Comparison of ENCODE assay signal across 9 cellular contexts in genomic region chr7:107579546-107579880, GRCh38. TPM values are rescaled to one million over a fixed set of nuclear protein-coding genes. Genes with fewer than 3 reads are reported as not detected.
DNase-seq lines count a peak whose midpoint lies in the region; ATAC-seq, FAIRE-seq and TF ChIP-seq lines count a peak whose summit lies in the region.
"Had no signal": no experiment of that assay in that cellular context is flagged by ENCODE, and none has a peak within 500 bp of the region (broad histone marks: within the 10 kb centered on the region; RNA-seq: fewer than 3 reads in every experiment).

No MANE protein-coding gene starts in this region.

- peak; percentile 68 for FAIRE-seq in pancreas (lab: Jason Lieb, UNC)
- FAIRE-seq: TTC549 had no signal

- peak overlapping the region; percentile 96 for H3K4me2 ChIP-seq in GM23248 (ENCODE audit: unreplicated experiment)
- H3K4me2 ChIP-seq in fibroblast of lung (ENCODE audit: extremely low read depth, insufficient read depth, low read length) = peak overlapping the region; percentile 91

- no peaks in the 10 kb centered on the region for H3F3A ChIP-seq in GM23248 (ENCODE audit: insufficient read depth)

- H3K27me3 ChIP-seq in GM23248 (replicated peaks; ENCODE audit: insufficient read depth) = no peaks in the 10 kb centered on the region
- H3K27me3 ChIP-seq in Peyer's patch = no peaks in the 10 kb centered on the region
- H3K27me3 ChIP-seq in fibroblast of lung (ENCODE audit: control insufficient read depth, insufficient read depth, low read length) = no peaks in the 10 kb centered on the region
- H3K27me3 ChIP-seq in pancreas = no peaks in the 10 kb centered on the region

- H2AFZ ChIP-seq in GM23248 = peak overlapping the region; percentile 99
- peak overlapping the region; percentile 97 for H2AFZ ChIP-seq in fibroblast of lung (ENCODE audit: low read length)

- H3K9me3 ChIP-seq in GM23248 (ENCODE audit: low read depth) = no peaks in the 10 kb centered on the region
- H3K9me3 ChIP-seq in Peyer's patch = no peaks in the 10 kb centered on the region
- H3K9me3 ChIP-seq in fibroblast of lung (ENCODE audit: control insufficient read depth, insufficient read depth, low read depth, low read length) = no peaks in the 10 kb centered on the region
- H3K9me3 ChIP-seq in pancreas = no peaks in the 10 kb centered on the region

- peak in 3 of 4 donors; percentile 5 to 41 (median 35) for ATAC-seq in pancreas

- in situ Hi-C loops in GM23248 (cut with MboI) = no loop called here

- H3K9me2 ChIP-seq in GM23248 (ENCODE audit: insufficient read depth) = no peaks in the 10 kb centered on the region

- H3K27ac ChIP-seq in GM23248 (peak overlapping the region; percentile 75), Peyer's patch (peak overlapping the region; percentile 79 to 92 (median 88)), fibroblast of lung (ENCODE audit: insufficient read depth, low read length) (peak overlapping the region; percentile 88), pancreas (peak overlapping the region; percentile 84 to 93 (median 89))

- H3K36me3 ChIP-seq in GM23248 (ENCODE audit: low read depth) (peaks cover 15% of the 10 kb centered on the region), Peyer's patch (peaks cover 0 to 3% (median 0%) of the 10 kb centered on the region in 3 donors), fibroblast of lung (ENCODE audit: control insufficient read depth, insufficient read depth, low read length) (peaks cover under 1% of the 10 kb centered on the region), pancreas (no peaks in the 10 kb centered on the region)

- DNase-seq in GM23248 = no peak
- DNase-seq in Peyer's patch = no peak
- no peak for DNase-seq in fibroblast of lung (ENCODE audit: low read depth in 2 of 2)
- no peak for DNase-seq in pancreas
- DNase-seq in occipital lobe (lab: John Stamatoyannopoulos, UW) = no peak
- DNase-seq in SKM-1 treated with dmso at 0.1 percent for 144 hours (lab: John Stamatoyannopoulos, UW; ENCODE audit: unreplicated experiment) = no peak
- DNase-seq in COLO829 (ENCODE audit: low spot score) = no peak
- DNase-seq in anterior cingulate cortex (lab: John Stamatoyannopoulos, UW) = no peak

- peak overlapping the region; percentile 94 for H3K9ac ChIP-seq in GM23248
- H3K9ac ChIP-seq in fibroblast of lung (ENCODE audit: insufficient read depth, low read length) = peak overlapping the region; percentile 90

- TF ChIP-seq CTCF in Peyer's patch (IDR thresholded peaks at IDR 0.05) (no peak), fibroblast of lung (conservative IDR thresholded peaks at IDR 0.05 in 1 of 2, IDR thresholded peaks at IDR 0.05 in 1 of 2; ENCODE audit: low read depth in 1 of 2, low read length in 2 of 2) (no peak), pancreas (IDR thresholded peaks at IDR 0.05) (no peak)

- WGBS in GM23248 (ENCODE audit: low coverage in 1 of 2, low lambda C conversion rate in 2 of 2, missing lambda C conversion rate in 2 of 2), 2 experiments = 1 to 2% methylated on average over 9 of the region's 9 CpGs
- 1 to 2% methylated on average over 9 of the region's 9 CpGs for WGBS in pancreas, 2 donors

- intact Hi-C loops in pancreas (cut with DNase I) = no loop called here

- TF ChIP-seq POLR2A in Peyer's patch (IDR thresholded peaks at IDR 0.05) = no peak

- no peaks in the 10 kb centered on the region for H4K20me1 ChIP-seq in GM23248 (ENCODE audit: insufficient read depth)
- H4K20me1 ChIP-seq in fibroblast of lung (ENCODE audit: control insufficient read depth, extremely low read depth, insufficient read depth, low read length) = no peaks in the 10 kb centered on the region

- H3K4me3 ChIP-seq in GM23248 (peak overlapping the region; percentile 98), Peyer's patch (peak overlapping the region; percentile 66 to 87 (median 75)), fibroblast of lung (replicated peaks in 1 of 4; ENCODE audit: control extremely low read depth in 1 of 4, insufficient read depth in 1 of 4, low read depth in 3 of 4, low read length in 4 of 4) (peak overlapping the region; percentile 86 to 93 (median 90)), pancreas (peak overlapping the region; percentile 66 to 86 (median 70))

- H3K4me1 ChIP-seq in GM23248 (ENCODE audit: insufficient read depth) (peaks cover 18% of the 10 kb centered on the region), Peyer's patch (peaks cover 0 to 10% (median 0%) of the 10 kb centered on the region in 4 donors), fibroblast of lung (ENCODE audit: control insufficient read depth, extremely low read depth, insufficient read depth, low read length) (no peaks in the 10 kb centered on the region), pancreas (peaks cover 0 to 19% (median 9%) of the 10 kb centered on the region in 3 donors)

- peaks cover 61% of the 10 kb centered on the region for H3K79me2 ChIP-seq in GM23248 (ENCODE audit: insufficient read depth)
- H3K79me2 ChIP-seq in fibroblast of lung (ENCODE audit: control insufficient read depth, insufficient read depth, low read length) = peaks cover 24% of the 10 kb centered on the region

RNA-seq across cellular contexts. Expression of gene BCAP29, which starts 0.5 kb away (rescaled TPM):
- total RNA-seq in GM23248 (2014; rRNA removed; shearing (Covaris generic)) = 138 and 222 TPM in 2 replicates
- polyA plus RNA-seq in GM23248 (2016; fragmentation: Nextera tagmentation; extraction: Ambion mirVana) (106 and 115 TPM in 2 replicates), fibroblast of lung (68.5 and 79.7 TPM in 2 replicates), pancreas (10 to 100 TPM; 15.2 to 18.9 TPM)
- total RNA-seq in Peyer's patch (10 to 100 TPM; 10.9 to 29.4 (median 17.3) TPM), fibroblast of lung (40.8 and 64.7 TPM in 2 replicates), pancreas (10 to 100 TPM; 15.3 to 27.6 (median 20.3) TPM), occipital lobe (66.9 TPM)
- 54.0 and 72.0 TPM in 2 replicates for polyA plus RNA-seq in fibroblast of lung (2012)
- 2.7 and 5.1 TPM in 2 replicates for polyA minus RNA-seq in fibroblast of lung (ENCODE audit: low replicate concordance)

RNA-seq across cellular contexts. Expression of gene DUS4L, which starts 15.7 kb away (rescaled TPM):
- 2.5 and 7.6 TPM in 2 replicates for total RNA-seq in GM23248 (2014; rRNA removed; shearing (Covaris generic))
- polyA plus RNA-seq in GM23248 (2016; fragmentation: Nextera tagmentation; extraction: Ambion mirVana) = 3.2 and 4.2 TPM in 2 replicates
- total RNA-seq in Peyer's patch = 1 to 10 TPM; 4.1 to 9.2 (median 7.7) TPM
- total RNA-seq in fibroblast of lung = 6.4 and 8.8 TPM in 2 replicates
- 5.5 TPM in 2 replicates for polyA plus RNA-seq in fibroblast of lung
- 3.8 and 4.7 TPM in 2 replicates for polyA plus RNA-seq in fibroblast of lung (2012)
- polyA minus RNA-seq in fibroblast of lung (ENCODE audit: low replicate concordance) = 0.20 and 2.0 TPM in 2 replicates
- 1 to 10 TPM; 2.1 to 3.5 (median 2.6) TPM for total RNA-seq in pancreas
- polyA plus RNA-seq in pancreas = 1 to 10 TPM; 1.5 to 5.0 TPM
- 17.9 TPM for total RNA-seq in occipital lobe

RNA-seq across cellular contexts. Expression of gene COG5, which starts 15.8 kb away (rescaled TPM):
- 26.0 and 53.6 TPM in 2 replicates for total RNA-seq in GM23248 (2014; rRNA removed; shearing (Covaris generic))
- polyA plus RNA-seq in GM23248 (2016; fragmentation: Nextera tagmentation; extraction: Ambion mirVana) (20.7 and 22.9 TPM in 2 replicates), fibroblast of lung (32.7 and 40.3 TPM in 2 replicates), pancreas (1 to 10 TPM; 4.1 to 6.6 TPM)
- total RNA-seq in Peyer's patch (100 to 1,000 TPM in 1 of 4 donors, 10 to 100 TPM in 3; 31.1 to 175 (median 68.0) TPM), fibroblast of lung (28.2 and 34.5 TPM in 2 replicates), pancreas (10 to 100 TPM; 25.2 to 34.7 (median 26.8) TPM), occipital lobe (46.2 TPM)
- polyA plus RNA-seq in fibroblast of lung (2012) = 20.1 and 26.4 TPM in 2 replicates
- polyA minus RNA-seq in fibroblast of lung (ENCODE audit: low replicate concordance) = 9.8 and 17.0 TPM in 2 replicates
